In genomic region chr1:148761360-148761759, GRCh38 we compare ENCODE assay signal across 7 cellular contexts. TPM values are rescaled to one million over a fixed set of nuclear protein-coding genes. Genes with fewer than 3 reads are reported as not detected.
DNase-seq lines count a peak whose midpoint lies in the region; ATAC-seq, FAIRE-seq and TF ChIP-seq lines count a peak whose summit lies in the region.
"Not testable (repeated sequence)": the region's sequence is repeated elsewhere in the genome, so short reads cannot be mapped to it uniquely, and the experiment has no call there.

No MANE protein-coding gene starts in this region.

- POLR2A ChIA-PET in IMR-90 (lab: Charles Lee; ENCODE audit: unreplicated experiment); GM12878 (lab: Charles Lee): not testable (repeated sequence)

- ATAC-seq in IMR-90 (ENCODE audit: low read depth) (peak; percentile 65), foreskin keratinocyte (peak; percentile 21), mucosa of descending colon (peak; percentile 73), thoracic aorta (ENCODE audit: insufficient number of reproducible peaks, low FRiP score, low read depth) (peak; percentile 10)
- ATAC-seq in GM12878, result not testable (repeated sequence)

- not testable (repeated sequence) for H2AFZ ChIP-seq in IMR-90 (replicated peaks; ENCODE audit: low read length, poor library complexity); GM12878 (ENCODE audit: control insufficient read depth, low read depth, low read length)

- not testable (repeated sequence) for H2AK5ac ChIP-seq in IMR-90 (ENCODE audit: low read depth, low read length)

- SMC1A ChIA-PET in GM12878 (lab: Charles Lee; ENCODE audit: uncharacterized antibody, unreplicated experiment), result not testable (repeated sequence)

- not testable (repeated sequence) for H3K23ac ChIP-seq in IMR-90 (ENCODE audit: low read depth, low read length)

- not testable (repeated sequence) for H2BK120ac ChIP-seq in IMR-90 (ENCODE audit: low read depth, low read length)

- not testable (repeated sequence) for H3K79me2 ChIP-seq in GM12878 (ENCODE audit: control insufficient read depth, insufficient read depth, low read length)

- not testable (repeated sequence) for H3K9ac ChIP-seq in IMR-90 (ENCODE audit: low read depth, low read length); GM12878 (ENCODE audit: control insufficient read depth, insufficient read depth, low read length)

- not testable (repeated sequence) for H4K91ac ChIP-seq in IMR-90 (ENCODE audit: insufficient read depth, low read depth, low read length)

- intact Hi-C loops in IMR-90 (cut with micrococcal nuclease); GM12878 (cut with micrococcal nuclease; ENCODE audit: unreplicated experiment); mucosa of descending colon (cut with DNase I, micrococcal nuclease): not testable (repeated sequence)

- not testable (repeated sequence) for H3K4ac ChIP-seq in IMR-90 (ENCODE audit: low read depth, low read length)

- not testable (repeated sequence) for TF ChIP-seq CTCF in IMR-90 (conservative IDR thresholded peaks at IDR 0.05; ENCODE audit: low read depth, low read length); GM12878 (IDR thresholded peaks at IDR 0.05 in 2 of 3, conservative IDR thresholded peaks at IDR 0.05 in 1 of 3; ENCODE audit: control insufficient read depth in 2 of 3, extremely low read depth in 1 of 3, insufficient read depth in 1 of 3, low read depth in 3 of 3, low read length in 3 of 3); foreskin keratinocyte (conservative IDR thresholded peaks at IDR 0.05); mucosa of descending colon (IDR thresholded peaks at IDR 0.05); thoracic aorta (IDR thresholded peaks at IDR 0.05)

- not testable (repeated sequence) for H3K18ac ChIP-seq in IMR-90 (ENCODE audit: low read depth, low read length)

- H3K4me1 ChIP-seq in IMR-90 (ENCODE audit: control insufficient read depth, insufficient read depth, low read length); GM12878 (ENCODE audit: control insufficient read depth, insufficient read depth, low read length); foreskin keratinocyte; mucosa of descending colon (ENCODE audit: low read depth); thoracic aorta (ENCODE audit: control insufficient read depth in 1 of 2, low read depth in 2 of 2): not testable (repeated sequence)

- not testable (repeated sequence) for H3K79me1 ChIP-seq in IMR-90 (ENCODE audit: low read depth in 1 of 2, low read length in 2 of 2)

- CTCF ChIA-PET in IMR-90 (lab: Yijun Ruan, JAX); GM12878 (lab: Yijun Ruan, JAX): not testable (repeated sequence)

- dilution Hi-C loops in IMR-90 (cut with HindIII; ENCODE audit: low sequenced_read_pairs, unreplicated experiment), result not testable (repeated sequence)

- H3K4me2 ChIP-seq in IMR-90 (ENCODE audit: low read depth, low read length); GM12878 (ENCODE audit: control insufficient read depth, insufficient read depth): not testable (repeated sequence)

- not testable (repeated sequence) for BruUV-seq in IMR-90 (replicated peaks; lab: Mats Ljungman, UMichigan); GM12878 (replicated peaks; lab: Mats Ljungman, UMichigan)

- not testable (repeated sequence) for H4K8ac ChIP-seq in IMR-90 (ENCODE audit: low read depth in 2 of 2, low read length in 2 of 2)

- H2AK9ac ChIP-seq in IMR-90 (replicated peaks; ENCODE audit: low read depth, low read length, poor library complexity), result not testable (repeated sequence)

- TF ChIP-seq RAD21 in IMR-90 (IDR thresholded peaks at IDR 0.05; ENCODE audit: low read length); GM12878 (IDR thresholded peaks at IDR 0.05; ENCODE audit: insufficient read depth, low read depth, low read length): not testable (repeated sequence)

- H2BK15ac ChIP-seq in IMR-90 (ENCODE audit: low read depth, low read length), result not testable (repeated sequence)

- FAIRE-seq in GM12891 (lab: Jason Lieb, UNC) (peak; percentile 35), GM12878 (lab: Jason Lieb, UNC) (peak; percentile 95), islet of Langerhans (lab: Jason Lieb, UNC) (peak; percentile 86)

- not testable (repeated sequence) for H3K14ac ChIP-seq in IMR-90 (replicated peaks; ENCODE audit: low read depth, low read length)

- not testable (repeated sequence) for H3K36me3 ChIP-seq in IMR-90 (ENCODE audit: control insufficient read depth, insufficient read depth, low read length); GM12878 (ENCODE audit: control insufficient read depth in 2 of 2, insufficient read depth in 2 of 2, low read length in 1 of 2); mucosa of descending colon (ENCODE audit: low read depth); thoracic aorta

- H3K9me3 ChIP-seq in IMR-90 (ENCODE audit: control insufficient read depth, insufficient read depth, low read length); GM12878 (replicated peaks; ENCODE audit: control insufficient read depth, insufficient read depth, low read length); mucosa of descending colon; thoracic aorta: not testable (repeated sequence)

- not testable (repeated sequence) for TF ChIP-seq EP300 in GM12878 (IDR thresholded peaks at IDR 0.05; ENCODE audit: borderline replicate concordance in 1 of 2, control insufficient read depth in 1 of 2, low read depth in 2 of 2, low read length in 2 of 2)

- not testable (repeated sequence) for H3K4me3 ChIP-seq in IMR-90 (ENCODE audit: insufficient read depth, low read depth, low read length); GM12878; mucosa of descending colon; thoracic aorta

- not testable (repeated sequence) for H4K20me1 ChIP-seq in IMR-90 (ENCODE audit: insufficient read depth, low read length); GM12878 (ENCODE audit: control insufficient read depth, insufficient read depth)

- H2BK20ac ChIP-seq in IMR-90 (ENCODE audit: low read depth, low read length), result not testable (repeated sequence)

- H3K27me3 ChIP-seq in IMR-90 (ENCODE audit: control insufficient read depth, insufficient read depth, low read length); GM12878 (replicated peaks in 1 of 2; ENCODE audit: control insufficient read depth in 2 of 2, insufficient read depth in 2 of 2, low read length in 1 of 2); foreskin keratinocyte; thoracic aorta (replicated peaks; ENCODE audit: insufficient read depth): not testable (repeated sequence)

- H3K27ac ChIP-seq in IMR-90 (ENCODE audit: insufficient read depth, low read length); GM12878 (ENCODE audit: control insufficient read depth, insufficient read depth); foreskin keratinocyte; thoracic aorta: not testable (repeated sequence)

- not testable (repeated sequence) for TF ChIP-seq POLR2A in GM12891 (IDR thresholded peaks at IDR 0.05; ENCODE audit: low read depth, low read length); IMR-90 (IDR thresholded peaks at IDR 0.05; ENCODE audit: low read depth, low read length); GM12878 (IDR thresholded peaks at IDR 0.05; ENCODE audit: low read depth, low read length)

- in situ Hi-C loops in IMR-90 (cut with MboI; ENCODE audit: low sequenced_read_pairs); GM12878 (cut with MboI): not testable (repeated sequence)

- not testable (repeated sequence) for H3K56ac ChIP-seq in IMR-90 (ENCODE audit: extremely low read depth, insufficient read depth, low read length)

- not testable (repeated sequence) for H4K5ac ChIP-seq in IMR-90 (ENCODE audit: low read depth, low read length)

- not testable (repeated sequence) for DNase-seq in GM12891 (ENCODE audit: insufficient read length, low spot score); IMR-90; GM12878 (ENCODE audit: low read depth, low spot score); foreskin keratinocyte; mucosa of descending colon; thoracic aorta (ENCODE audit: low spot score)

- RAD21 ChIA-PET in GM12878 (lab: Charles Lee; ENCODE audit: unreplicated experiment), result not testable (repeated sequence)

- not testable (repeated sequence) for H3K9me1 ChIP-seq in IMR-90 (ENCODE audit: insufficient read depth, low read length)

- not testable (repeated sequence) for H2BK5ac ChIP-seq in IMR-90 (ENCODE audit: low read depth, low read length, poor library complexity, severe bottlenecking)

RNA-seq across cellular contexts. Expression of gene NUDT4B, which starts 12.8 kb away (rescaled TPM):
- 2.5 TPM for polyA plus RNA-seq in GM12891 (2012; ENCODE audit: low read depth, missing spikeins)
- total RNA-seq in IMR-90 (2012; rRNA removed) (19.9 and 28.6 TPM in 2 replicates), GM12878 (2014; rRNA removed) (5.1 and 11.8 TPM in 2 replicates), GM12878 (2014; rRNA removed; fragmentation: Illumina TruSeq; extraction: Trizol) (0.18 and 0.67 TPM in 2 replicates), GM12878 (2021) (not detected in 2 replicates), foreskin keratinocyte (1.0 and 1.2 TPM in 2 replicates), mucosa of descending colon (1 to 10 TPM in 1 of 3 donors, under 1 TPM in 1, not detected in 1; 0.61 to 1.4 TPM), thoracic aorta (10 to 100 TPM; 17.8 to 47.0 TPM)
- polyA plus RNA-seq in IMR-90 (2012; rRNA removed) (9.5 and 10.6 TPM in 2 replicates), GM12878 (2011; rRNA removed) (0.82 and 25.5 TPM in 2 replicates), GM12878 (2014; fragmentation: Illumina TruSeq; extraction: Trizol) (5.2 and 7.1 TPM in 2 replicates), GM12878 (2014; fragmentation: Nextera tagmentation; extraction: Ambion mirVana) (under 1 TPM in 1 of 2 experiments, not detected in 1; 0.11 TPM), GM12878 (2014; rRNA removed) (5.1 and 7.3 TPM in 2 replicates), GM12878 (2016; fragmentation: Nextera tagmentation; extraction: Ambion mirVana) (10 to 100 TPM in 1 of 2 experiments, 1 to 10 TPM in 1; 1.5 to 10.7 TPM), foreskin keratinocyte (0.21 TPM in 1 of 2 replicates, not detected in the other)
- 3.1 and 5.0 TPM in 2 replicates for polyA plus RNA-seq in IMR-90 (2012; cell fraction: cytosol; rRNA removed)
- polyA plus RNA-seq in IMR-90 (2012; cell fraction: nucleus; rRNA removed; ENCODE audit: low replicate concordance), result 0.39 and 9.2 TPM in 2 replicates
- total RNA-seq in GM12878 (2013; cell fraction: nucleolus; rRNA removed), result 3.0 and 4.9 TPM in 2 replicates
- polyA plus RNA-seq in GM12878 (2011; ENCODE audit: low read depth), result 6.4 TPM
- polyA plus RNA-seq in GM12878 (2011; cell fraction: cytosol; rRNA removed), result 21.5 and 26.6 TPM in 2 replicates
- 6.2 and 6.8 TPM in 2 replicates for polyA plus RNA-seq in GM12878 (2011; cell fraction: nucleus; rRNA removed)
- 0.79 and 4.0 TPM in 2 replicates for polyA plus RNA-seq in GM12878 (2012)
- 8.0 and 22.8 TPM in 2 replicates for polyA minus RNA-seq in GM12878 (2011; rRNA and poly(A)+ RNA removed)
- polyA minus RNA-seq in GM12878 (2011; cell fraction: cytosol; rRNA and poly(A)+ RNA removed), result 5.2 TPM in 1 of 2 replicates, not detected in the other
- 0.36 and 0.48 TPM in 2 replicates for polyA minus RNA-seq in GM12878 (2011; cell fraction: nucleus; rRNA and poly(A)+ RNA removed)
